Comparison of ENCODE assay signal across 9 cellular contexts in genomic region chr1:26278303-26278702, GRCh38. TPM values are rescaled to one million over a fixed set of nuclear protein-coding genes. Genes with fewer than 3 reads are reported as not detected.
DNase-seq lines count a peak whose midpoint lies in the region; ATAC-seq and TF ChIP-seq lines count a peak whose summit lies in the region.
"Had no signal": no experiment of that assay in that cellular context is flagged by ENCODE, and none has a peak within 500 bp of the region (broad histone marks: within the 10 kb centered on the region; RNA-seq: fewer than 3 reads in every experiment).

No MANE protein-coding gene starts in this region.

- H3K4me2 ChIP-seq in GM23248 (ENCODE audit: unreplicated experiment): peak overlapping the region; percentile 90

- TF ChIP-seq CTCF in WERI-Rb-1 (IDR thresholded peaks at IDR 0.05; ENCODE audit: low read depth, low read length) (no peak), fibroblast of mammary gland (conservative IDR thresholded peaks at IDR 0.05; ENCODE audit: control insufficient read depth, insufficient read depth, low read depth, low read length) (no peak)

- no peaks in the 10 kb centered on the region for H3K9me3 ChIP-seq in GM23248 (ENCODE audit: low read depth)
- no peaks in the 10 kb centered on the region for H3K9me3 ChIP-seq in WERI-Rb-1 (ENCODE audit: severe bottlenecking)

- H3K79me2 ChIP-seq in GM23248 (ENCODE audit: insufficient read depth): peaks cover 33% of the 10 kb centered on the region

- peak overlapping the region; percentile 87 for H3K9ac ChIP-seq in GM23248

- peaks cover 67% of the 10 kb centered on the region for H3K4me1 ChIP-seq in GM23248 (ENCODE audit: insufficient read depth)

- H3K4me3 ChIP-seq in GM23248: peak overlapping the region; percentile 85
- no peak overlapping the region for H3K4me3 ChIP-seq in WERI-Rb-1 (ENCODE audit: low read depth, low read length)
- no peak overlapping the region for H3K4me3 ChIP-seq in fibroblast of mammary gland (ENCODE audit: control insufficient read depth, low read depth, low read length)

- H3K36me3 ChIP-seq in GM23248 (ENCODE audit: low read depth): 0 out of 2 replicates have a peak, but pooled peaks cover 8% of the 10 kb centered on the region
- peaks cover 58% of the 10 kb centered on the region for H3K36me3 ChIP-seq in WERI-Rb-1

- no peak overlapping the region for H2AFZ ChIP-seq in GM23248

- DNase-seq in GM23248: peak; percentile 94
- DNase-seq in WERI-Rb-1: no peak
- peak; percentile 82 for DNase-seq in fibroblast of mammary gland (ENCODE audit: low read depth)
- peak; percentile 54 for DNase-seq in smooth muscle cell of the brain vasculature (ENCODE audit: low read depth, low spot score)
- no peak for DNase-seq in DMS79 (lab: John Stamatoyannopoulos, UW)

- WGBS in GM23248 (ENCODE audit: low coverage in 1 of 2, low lambda C conversion rate in 2 of 2, missing lambda C conversion rate in 2 of 2), 2 experiments: 11 to 14% methylated on average over 4 of the region's 4 CpGs

- H3K27ac ChIP-seq in GM23248 (peak overlapping the region; percentile 95), WERI-Rb-1 (peak overlapping the region; percentile 88)

- ATAC-seq in GM21786 (IDR thresholded peaks at IDR 0.05; ENCODE audit: unreplicated experiment) (no peak), GM21367 (IDR thresholded peaks at IDR 0.05; ENCODE audit: unreplicated experiment) (no peak), HG02588 (IDR thresholded peaks at IDR 0.05; ENCODE audit: unreplicated experiment) (no peak)

- H3K9me2 ChIP-seq in GM23248 (ENCODE audit: insufficient read depth): no peaks in the 10 kb centered on the region

- peaks cover 3% of the 10 kb centered on the region; the same call in 1 of the 2 replicates for H4K20me1 ChIP-seq in GM23248 (ENCODE audit: insufficient read depth)

- peaks cover 72% of the 10 kb centered on the region for H3F3A ChIP-seq in GM23248 (ENCODE audit: insufficient read depth)

- in situ Hi-C loops in GM23248 (cut with MboI): no loop called here

- no peaks in the 10 kb centered on the region for H3K27me3 ChIP-seq in GM23248 (replicated peaks; ENCODE audit: insufficient read depth)
- no peaks in the 10 kb centered on the region for H3K27me3 ChIP-seq in WERI-Rb-1 (ENCODE audit: insufficient read depth, low read depth, severe bottlenecking)

RNA-seq across cellular contexts. Expression of gene SH3BGRL3, which starts 1.6 kb away (rescaled TPM):
- total RNA-seq in GM23248 (2014; rRNA removed; shearing (Covaris generic)): 212 and 240 TPM in 2 replicates
- 2,795 and 2,825 TPM in 2 replicates for polyA plus RNA-seq in GM23248 (2016; fragmentation: Nextera tagmentation; extraction: Ambion mirVana)

RNA-seq across cellular contexts. Expression of gene UBXN11, which starts 28.1 kb away (rescaled TPM):
- total RNA-seq in GM23248 (2014; rRNA removed; shearing (Covaris generic)): 4.8 and 5.8 TPM in 2 replicates
- 11.1 and 12.7 TPM in 2 replicates for polyA plus RNA-seq in GM23248 (2016; fragmentation: Nextera tagmentation; extraction: Ambion mirVana)

RNA-seq across cellular contexts. Expression of gene CD52, which starts 39.5 kb away (rescaled TPM):
- not detected in 2 replicates for total RNA-seq in GM23248 (2014; rRNA removed; shearing (Covaris generic))
- not detected in 2 replicates for polyA plus RNA-seq in GM23248 (2016; fragmentation: Nextera tagmentation; extraction: Ambion mirVana)
- total RNA-seq: renal cortical epithelial cell had no signal

RNA-seq across cellular contexts. Expression of gene CEP85, which starts 44.3 kb away (rescaled TPM):
- 6.2 TPM in 2 replicates for total RNA-seq in GM23248 (2014; rRNA removed; shearing (Covaris generic))
- polyA plus RNA-seq in GM23248 (2016; fragmentation: Nextera tagmentation; extraction: Ambion mirVana): 4.6 and 5.0 TPM in 2 replicates

Comparison
In these comparisons a context has a peak if more than half of its experiments do, and no peak if none do; other contexts are left out.
1. DNase-seq: peak in GM23248 (single experiment), fibroblast of mammary gland (single experiment) and smooth muscle cell of the brain vasculature (single experiment); none in WERI-Rb-1 (single experiment) and DMS79 (single experiment).